ENCODE assay signal across 25 cellular contexts in the genomic region with DNA sequence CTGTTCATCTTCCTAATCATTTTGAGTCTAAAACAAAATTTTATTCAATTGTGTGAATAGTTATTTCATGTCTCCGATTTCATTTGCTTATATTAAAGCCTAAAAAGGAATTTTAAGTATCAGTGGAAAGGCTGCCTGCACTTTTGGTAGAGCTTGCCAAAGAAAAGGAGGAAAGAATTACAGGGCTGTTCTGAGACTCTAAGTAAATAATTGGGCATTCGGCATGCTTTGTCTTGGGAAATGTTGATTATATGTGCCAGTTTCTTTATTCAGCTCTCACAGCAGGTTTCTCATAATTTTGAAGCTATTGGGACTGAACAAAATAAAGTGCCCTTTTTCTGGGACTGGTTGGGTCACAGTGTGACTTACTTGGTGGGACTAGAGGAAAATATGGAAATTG.
DNase-seq lines count a peak whose midpoint lies in the region; ATAC-seq and TF ChIP-seq lines count a peak whose summit lies in the region.
"Had no signal": no experiment of that assay in that cellular context is flagged by ENCODE, and none has a peak within 500 bp of the region (broad histone marks: within the 10 kb centered on the region; RNA-seq: fewer than 3 reads in every experiment).

No MANE protein-coding gene starts in this region.

- in situ Hi-C loops in G401 (cut with HindIII; ENCODE audit: low sequenced_read_pairs) = no loop called here

- TF ChIP-seq CTCF in ovary (IDR thresholded peaks at IDR 0.05) = no peak
- no peak for TF ChIP-seq CTCF in CD8-positive, alpha-beta T cell (IDR thresholded peaks at IDR 0.05)

- no peaks in the 10 kb centered on the region for H3K36me3 Mint-ChIP-seq in CD8-positive, alpha-beta T cell
- no peaks in the 10 kb centered on the region for H3K36me3 Mint-ChIP-seq in activated CD4-positive, alpha-beta memory T cell treated with anti-CD3 and anti-CD28 coated beads for 36 hours
- H3K36me3 Mint-ChIP-seq: activated naive CD4-positive, alpha-beta T cell treated with anti-CD3 and anti-CD28 coated beads, Interleukin-2, amount 10 ng/mL, durations not matched to agents 7 days and 5 days; stimulated activated effector memory CD8-positive, alpha-beta T cell treated with anti-CD3 and anti-CD28 coated beads, Interleukin-12 subunit alpha, Interleukin-12 subunit beta, amount 100 ng/mL, for 72 hours had no signal

- peaks cover 15% of the 10 kb centered on the region for H3K4me1 ChIP-seq in ovary (ENCODE audit: insufficient read depth)
- H3K4me1 ChIP-seq in CD8-positive, alpha-beta T cell (ENCODE audit: insufficient read depth, low read length) = no peaks in the 10 kb centered on the region
- H3K4me1 ChIP-seq: foreskin keratinocyte, heart right ventricle, vagina had no signal

- POLR2A ChIA-PET in CD8-positive, alpha-beta T cell (lab: Charles Lee) = no interaction called here
- POLR2A ChIA-PET in activated CD4-positive, alpha-beta memory T cell treated with anti-CD3 and anti-CD28 coated beads for 36 hours (lab: Charles Lee) = no interaction called here

- intact Hi-C loops in ovary (cut with DNase I) = no loop called here
- intact Hi-C loops in CD8-positive, alpha-beta T cell (cut with DNase I, micrococcal nuclease) = no loop called here
- intact Hi-C loops in activated CD4-positive, alpha-beta memory T cell treated with anti-CD3 and anti-CD28 coated beads for 36 hours (cut with micrococcal nuclease) = no loop called here

- TF ChIP-seq POLR2A in ovary (IDR thresholded peaks at IDR 0.05) = no peak

- 5 to 12% (median 7%) methylated on average over 2 of the region's 2 CpGs for WGBS in ovary, 3 donors

- H3K4me3 ChIP-seq in ovary (no peak overlapping the region), MG63 (no peak overlapping the region)
- no peak overlapping the region for H3K4me3 ChIP-seq in CD8-positive, alpha-beta T cell (ENCODE audit: low read depth, low read length)
- H3K4me3 ChIP-seq: heart right ventricle, smooth muscle cell, vagina had no signal

- H3K9me3 Mint-ChIP-seq in CD8-positive, alpha-beta T cell = no peaks in the 10 kb centered on the region
- no peaks in the 10 kb centered on the region for H3K9me3 Mint-ChIP-seq in activated CD4-positive, alpha-beta memory T cell treated with anti-CD3 and anti-CD28 coated beads for 36 hours
- H3K9me3 Mint-ChIP-seq: activated naive CD4-positive, alpha-beta T cell treated with anti-CD3 and anti-CD28 coated beads, Interleukin-2, amount 10 ng/mL, durations not matched to agents 7 days and 5 days had no signal

- peak overlapping the region; percentile 7 to 51 for H3K27ac ChIP-seq in ovary
- H3K27ac ChIP-seq in CD8-positive, alpha-beta T cell (ENCODE audit: low read depth, low read length) = no peak overlapping the region
- H3K27ac ChIP-seq: C4-2B, foreskin keratinocyte, heart right ventricle, neutrophil, vagina had no signal

- TF ChIP-seq EP300 in ovary (IDR thresholded peaks at IDR 0.05) = no peak

- DNase-seq in G401 (ENCODE audit: low spot score) (peak; percentile 46), NCI-H2227 treated with DMSO at 0.1 percent for 48 hours (lab: John Stamatoyannopoulos, UW) (peak; percentile 63), cerebellar cortex (ENCODE audit: low spot score) (peak; percentile 31), ovary (no peak), MG63 (no peak)
- no peak for DNase-seq in CD8-positive, alpha-beta T cell
- DNase-seq in activated CD4-positive, alpha-beta memory T cell treated with anti-CD3 and anti-CD28 coated beads for 36 hours = no peak
- DNase-seq: activated CD4-positive, alpha-beta T cell treated with anti-CD3 and anti-CD28 coated beads for 36 hours; activated naive CD4-positive, alpha-beta T cell treated with anti-CD3 and anti-CD28 coated beads, Interleukin-2, amount 10 ng/mL, durations not matched to agents 7 days and 5 days; amygdala; cerebellar nuclear complex; effector CD8-positive, alpha-beta T cell; foreskin keratinocyte; heart right ventricle; mesendoderm; NCI-H1048; NCI-H526 treated with DMSO at 0.1 percent for 48 hours; SK-N-SH; T-helper 17 cell had no signal

- H3K9me3 ChIP-seq in ovary = no peaks in the 10 kb centered on the region
- H3K9me3 ChIP-seq in MG63 = no peaks in the 10 kb centered on the region
- no peaks in the 10 kb centered on the region for H3K9me3 ChIP-seq in CD8-positive, alpha-beta T cell (ENCODE audit: low read length)
- H3K9me3 ChIP-seq: neutrophil, SK-N-SH, vagina had no signal

- no peak for ATAC-seq in GM18909 (IDR thresholded peaks at IDR 0.05; ENCODE audit: poor library complexity, unreplicated experiment)
- ATAC-seq in CD8-positive, alpha-beta T cell = no peak
- ATAC-seq: activated CD4-positive, alpha-beta T cell treated with anti-CD3 and anti-CD28 coated beads for 36 hours; foreskin keratinocyte; heart right ventricle; stimulated activated effector memory CD8-positive, alpha-beta T cell treated with anti-CD3 and anti-CD28 coated beads, Interleukin-12 subunit alpha, Interleukin-12 subunit beta, amount 100 ng/mL, for 72 hours; T-helper 17 cell had no signal

- H3K36me3 ChIP-seq in ovary (no peaks in the 10 kb centered on the region), MG63 (no peaks in the 10 kb centered on the region)
- H3K36me3 ChIP-seq in CD8-positive, alpha-beta T cell (ENCODE audit: insufficient read depth, low read length) = no peaks in the 10 kb centered on the region
- H3K36me3 ChIP-seq: heart right ventricle, neutrophil, vagina had no signal

- no peak overlapping the region for H3K4me3 Mint-ChIP-seq in CD8-positive, alpha-beta T cell
- no peak overlapping the region for H3K4me3 Mint-ChIP-seq in activated CD4-positive, alpha-beta memory T cell treated with anti-CD3 and anti-CD28 coated beads for 36 hours
- H3K4me3 Mint-ChIP-seq: activated CD4-positive, alpha-beta T cell treated with anti-CD3 and anti-CD28 coated beads for 36 hours; activated naive CD4-positive, alpha-beta T cell treated with anti-CD3 and anti-CD28 coated beads, Interleukin-2, amount 10 ng/mL, durations not matched to agents 7 days and 5 days; stimulated activated effector memory CD8-positive, alpha-beta T cell treated with anti-CD3 and anti-CD28 coated beads, Interleukin-12 subunit alpha, Interleukin-12 subunit beta, amount 100 ng/mL, for 72 hours; T-helper 17 cell had no signal

- H3K27ac Mint-ChIP-seq in CD8-positive, alpha-beta T cell = no peak overlapping the region
- H3K27ac Mint-ChIP-seq in activated CD4-positive, alpha-beta memory T cell treated with anti-CD3 and anti-CD28 coated beads for 36 hours = no peak overlapping the region
- H3K27ac Mint-ChIP-seq: activated CD4-positive, alpha-beta T cell treated with anti-CD3 and anti-CD28 coated beads for 36 hours; activated naive CD4-positive, alpha-beta T cell treated with anti-CD3 and anti-CD28 coated beads, Interleukin-2, amount 10 ng/mL, durations not matched to agents 7 days and 5 days; stimulated activated effector memory CD8-positive, alpha-beta T cell treated with anti-CD3 and anti-CD28 coated beads, Interleukin-12 subunit alpha, Interleukin-12 subunit beta, amount 100 ng/mL, for 72 hours; T-helper 17 cell had no signal

- H3K27me3 ChIP-seq in ovary (no peaks in the 10 kb centered on the region), MG63 (peaks cover 10% of the 10 kb centered on the region)
- H3K27me3 ChIP-seq in CD8-positive, alpha-beta T cell (ENCODE audit: insufficient read depth, low read length) = no peaks in the 10 kb centered on the region
- H3K27me3 ChIP-seq: foreskin keratinocyte, heart right ventricle, neutrophil, vagina had no signal

- peaks cover 5% of the 10 kb centered on the region for H3K27me3 Mint-ChIP-seq in CD8-positive, alpha-beta T cell (ENCODE audit: low read depth)
- no peaks in the 10 kb centered on the region for H3K27me3 Mint-ChIP-seq in activated CD4-positive, alpha-beta memory T cell treated with anti-CD3 and anti-CD28 coated beads for 36 hours
- H3K27me3 Mint-ChIP-seq: activated naive CD4-positive, alpha-beta T cell treated with anti-CD3 and anti-CD28 coated beads, Interleukin-2, amount 10 ng/mL, durations not matched to agents 7 days and 5 days had no signal

- CTCF ChIA-PET in CD8-positive, alpha-beta T cell (lab: Charles Lee) = no interaction called here
- CTCF ChIA-PET in activated CD4-positive, alpha-beta memory T cell treated with anti-CD3 and anti-CD28 coated beads for 36 hours (lab: Charles Lee) = no interaction called here

- H3K4me1 Mint-ChIP-seq in CD8-positive, alpha-beta T cell (ENCODE audit: low read depth) = no peaks in the 10 kb centered on the region
- no peaks in the 10 kb centered on the region for H3K4me1 Mint-ChIP-seq in activated CD4-positive, alpha-beta memory T cell treated with anti-CD3 and anti-CD28 coated beads for 36 hours (ENCODE audit: low read depth)
- H3K4me1 Mint-ChIP-seq: activated CD4-positive, alpha-beta T cell treated with anti-CD3 and anti-CD28 coated beads for 36 hours; activated naive CD4-positive, alpha-beta T cell treated with anti-CD3 and anti-CD28 coated beads, Interleukin-2, amount 10 ng/mL, durations not matched to agents 7 days and 5 days; stimulated activated effector memory CD8-positive, alpha-beta T cell treated with anti-CD3 and anti-CD28 coated beads, Interleukin-12 subunit alpha, Interleukin-12 subunit beta, amount 100 ng/mL, for 72 hours; T-helper 17 cell had no signal

Comparison
In these comparisons a context has a peak if more than half of its experiments do, and no peak if none do; other contexts are left out.
1. DNase-seq: peak in G401 (single experiment), NCI-H2227 treated with DMSO at 0.1 percent for 48 hours (single experiment) and cerebellar cortex (single experiment); none in ovary (0 of 5), MG63 (single experiment), CD8-positive, alpha-beta T cell (0 of 7) and activated CD4-positive, alpha-beta memory T cell treated with anti-CD3 and anti-CD28 coated beads for 36 hours (single experiment).